17 cellular contexts compared by ENCODE assay signal in the genomic region with DNA sequence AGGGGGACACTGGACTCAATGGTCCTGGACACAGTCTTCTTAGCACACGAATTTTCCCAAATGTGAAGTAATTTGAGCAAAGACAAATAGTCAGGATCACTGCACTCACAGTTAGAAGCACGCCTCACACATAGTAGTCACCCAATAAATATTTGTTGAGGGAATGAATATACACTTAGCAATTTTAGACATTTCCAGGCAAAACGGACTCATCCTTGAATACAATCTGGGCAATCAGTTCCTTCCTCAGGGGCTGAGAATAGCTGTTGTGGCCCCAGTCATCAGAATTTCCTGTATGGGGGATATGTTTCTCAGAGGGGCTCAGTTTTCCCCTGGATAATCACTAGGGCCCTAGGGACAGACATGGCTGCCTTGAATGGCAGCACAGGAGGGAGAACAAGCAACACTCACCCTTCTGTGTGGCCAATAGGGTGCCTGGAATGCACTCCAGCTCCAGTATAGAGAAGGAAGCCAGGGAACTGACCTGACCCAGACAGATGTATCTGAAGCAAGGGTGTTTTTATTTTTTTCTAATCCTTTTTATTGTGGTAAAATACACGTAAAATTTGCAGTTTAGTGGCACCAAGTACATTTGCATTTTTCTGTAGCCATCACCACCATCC.
DNase-seq lines count a peak whose midpoint lies in the region; ATAC-seq, FAIRE-seq and TF ChIP-seq lines count a peak whose summit lies in the region.
"Had no signal": no experiment of that assay in that cellular context is flagged by ENCODE, and none has a peak within 500 bp of the region (broad histone marks: within the 10 kb centered on the region; RNA-seq: fewer than 3 reads in every experiment).

No MANE protein-coding gene starts in this region.

- DNase-seq in AG04449 (ENCODE audit: low read depth, low spot score) = peak; percentile 55
- peak; percentile 93 for DNase-seq in HCEC 1CT
- peak; percentile 27 for DNase-seq in amniotic stem cell (lab: John Stamatoyannopoulos, UW)
- peak in 1 of 2 donors; percentile 57 for DNase-seq in foreskin keratinocyte
- no peak for DNase-seq in GM12892 (ENCODE audit: insufficient read length)
- no peak for DNase-seq in NCI-H2107 treated with DMSO at 0.1 percent for 48 hours (lab: John Stamatoyannopoulos, UW; ENCODE audit: unreplicated experiment)
- no peak for DNase-seq in cardiac septum (ENCODE audit: low spot score)
- DNase-seq: activated T-cell treated with anti-CD3 and anti-CD28 coated beads, Interleukin-2, amount 50 U/mL, for 72 hours; adrenal gland; immature natural killer cell; NCI-H1930; NCI-H526 treated with DMSO at 0.1 percent for 48 hours; stomach; uterus had no signal

- no peak for FAIRE-seq in GM12892 (lab: Jason Lieb, UNC)

- CTCF ChIA-PET in AG04449 (lab: Yijun Ruan, JAX) = interaction anchor here (1.5 to 2.1 kb wide), 3 partner anchors 10 to 242 kb away, joined by 3 to 6 read pairs (median 6); no protein-coding TSS in a partner anchor

- H3K27ac ChIP-seq in foreskin keratinocyte = no peak overlapping the region
- H3K27ac ChIP-seq: adrenal gland, gastroesophageal sphincter, stomach, uterus had no signal

- H3K4me3 ChIP-seq in AG04449 (ENCODE audit: low read depth, low read length) = no peak overlapping the region
- H3K4me3 ChIP-seq: adrenal gland, gastroesophageal sphincter, stomach, uterus had no signal

- no peak for TF ChIP-seq CTCF in AG04449 (IDR thresholded peaks at IDR 0.05; ENCODE audit: insufficient read depth, low read length, missing control alignments)
- no peak for TF ChIP-seq CTCF in foreskin keratinocyte (conservative IDR thresholded peaks at IDR 0.05)

- no peaks in the 10 kb centered on the region for H3K4me1 ChIP-seq in foreskin keratinocyte
- H3K4me1 ChIP-seq: adrenal gland, gastroesophageal sphincter, stomach, uterus had no signal

- H3K27me3 ChIP-seq in foreskin keratinocyte = no peaks in the 10 kb centered on the region
- H3K27me3 ChIP-seq: adrenal gland, gastroesophageal sphincter, stomach, uterus had no signal

- POLR2A ChIA-PET in AG04449 (lab: Yijun Ruan, JAX) = interaction anchor here (1.0 to 1.6 kb wide), 2 partner anchors 21 to 26 kb away, joined by 4 to 5 read pairs; no protein-coding TSS in a partner anchor

- no peak for TF ChIP-seq POLR2A in GM12892 (IDR thresholded peaks at IDR 0.05; ENCODE audit: low read depth, low read length)

- intact Hi-C loops in cardiac septum (cut with DNase I) = no loop called here

- ATAC-seq in foreskin keratinocyte (peak; percentile 52), GM21390 (IDR thresholded peaks at IDR 0.05; ENCODE audit: unreplicated experiment) (no peak)
- ATAC-seq: activated T-cell treated with anti-CD3 and anti-CD28 coated beads, Interleukin-2, amount 50 U/mL, for 72 hours; gastroesophageal sphincter; HCT116 had no signal

Comparison
In these comparisons a context has a peak if more than half of its experiments do, and no peak if none do; other contexts are left out.
1. DNase-seq: peak in AG04449 (single experiment), HCEC 1CT (single experiment) and amniotic stem cell (single experiment); none in GM12892 (single experiment), NCI-H2107 treated with DMSO at 0.1 percent for 48 hours (single experiment) and cardiac septum (single experiment).